In the genomic region with DNA sequence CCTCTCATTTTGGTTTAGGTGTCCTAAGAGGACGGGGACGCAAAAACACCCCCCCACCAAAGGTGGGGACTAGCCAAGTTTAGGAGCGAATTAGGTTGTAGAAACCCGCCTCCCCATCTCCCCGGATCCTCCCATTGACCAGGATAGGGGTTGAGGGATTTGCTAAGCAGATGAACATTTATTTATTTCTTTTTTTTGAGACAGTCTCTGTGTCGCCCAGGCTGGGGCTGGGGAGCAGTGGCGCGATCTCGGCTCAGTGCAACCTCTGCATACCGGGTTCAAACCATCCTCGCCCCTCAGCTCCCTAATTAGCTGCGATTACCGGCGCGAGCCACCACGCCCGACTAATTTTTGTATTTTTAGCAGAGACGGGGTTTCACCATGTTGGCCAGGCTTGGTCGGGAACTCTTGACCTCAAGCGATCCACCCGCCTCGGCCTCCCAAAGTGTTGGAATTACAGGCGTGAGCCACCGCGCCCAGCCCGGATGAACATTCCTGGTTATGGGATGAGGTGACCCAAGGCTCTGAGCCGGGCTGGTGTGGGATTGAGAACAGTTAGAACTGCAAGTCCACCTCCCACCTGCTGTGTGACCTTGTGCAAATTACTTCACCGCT, we compare ENCODE assay signal across 8 cellular contexts. TPM values are rescaled to one million over a fixed set of nuclear protein-coding genes. Genes with fewer than 3 reads are reported as not detected.
DNase-seq lines count a peak whose midpoint lies in the region; ATAC-seq and TF ChIP-seq lines count a peak whose summit lies in the region.

No MANE protein-coding gene starts in this region.

- RAD21 ChIA-PET in HCT116 (lab: Charles Lee; ENCODE audit: low non-redundant PET in 1 of 2, low total read pairs in 2 of 2, uncharacterized antibody in 2 of 2, unreplicated experiment in 2 of 2): no interaction called here

- no peaks in the 10 kb centered on the region for H4K20me1 ChIP-seq in HCT116 (ENCODE audit: insufficient read depth)

- H3K9me3 ChIP-seq in HCT116 (ENCODE audit: control insufficient read depth in 1 of 2, insufficient read depth in 1 of 2, low read depth in 1 of 2, low read length in 2 of 2) (no peaks in the 10 kb centered on the region), psoas muscle (no peaks in the 10 kb centered on the region)

- H2AFZ ChIP-seq in HCT116 (ENCODE audit: low read depth, low read length, poor library complexity, severe bottlenecking): no peak overlapping the region

- no TSS peak for BruUV-seq in HCT116 (replicated peaks; lab: Mats Ljungman, UMichigan)

- no peaks in the 10 kb centered on the region for H3K9me2 ChIP-seq in HCT116 (ENCODE audit: insufficient read depth)

- H3K4me3 ChIP-seq in HCT116 (replicated peaks in 1 of 2; ENCODE audit: low read depth in 1 of 2, low read length in 2 of 2) (peak overlapping the region; percentile 71 to 94), psoas muscle (peak overlapping the region; percentile 97)

- H3K27ac Mint-ChIP-seq in activated T-helper 1 cell treated with anti-CD3 and anti-CD28 coated beads, Interleukin-12 subunit alpha, Interleukin-12 subunit beta, Interleukin-2, Interleukin-4 antibody, amounts not matched to agents 30 ng/mL and 10 ng/mL and 1 ng/mL, durations not matched to agents 14 hours and 24 hours and 36 hours: peak overlapping the region; percentile 99

- no peak for TF ChIP-seq RAD21 in HCT116 (IDR thresholded peaks at IDR 0.05; ENCODE audit: low read depth)

- no peaks in the 10 kb centered on the region for H3K9me3 Mint-ChIP-seq in activated T-helper 1 cell treated with anti-CD3 and anti-CD28 coated beads, Interleukin-12 subunit alpha, Interleukin-12 subunit beta, Interleukin-2, Interleukin-4 antibody, amounts not matched to agents 30 ng/mL and 10 ng/mL and 1 ng/mL, durations not matched to agents 14 hours and 24 hours and 36 hours

- no peaks in the 10 kb centered on the region for H3K27me3 ChIP-seq in HCT116 (ENCODE audit: insufficient read depth, low read length)
- H3K27me3 ChIP-seq in psoas muscle (ENCODE audit: insufficient read depth in 3 of 3, low read length in 2 of 3): no peaks in the 10 kb centered on the region

- ATAC-seq in HCT116 (no peak), left cardiac atrium (peak in 1 of 2 donors; percentile 0), psoas muscle (peak in 1 of 4 donors; percentile 18), GM18511 (IDR thresholded peaks at IDR 0.05; ENCODE audit: unreplicated experiment) (no peak)

- H3K79me2 ChIP-seq in HCT116 (ENCODE audit: insufficient read depth, low read length): peaks cover 56% of the 10 kb centered on the region

- H3K4me1 ChIP-seq in HCT116 (ENCODE audit: control insufficient read depth in 1 of 2, insufficient read depth in 2 of 2, low read length in 2 of 2) (peaks cover 7 to 20% of the 10 kb centered on the region in 2 experiments; a peak in 3 of 4 replicates), psoas muscle (peaks cover 57% of the 10 kb centered on the region)

- H3K36me3 Mint-ChIP-seq in activated T-helper 1 cell treated with anti-CD3 and anti-CD28 coated beads, Interleukin-12 subunit alpha, Interleukin-12 subunit beta, Interleukin-2, Interleukin-4 antibody, amounts not matched to agents 30 ng/mL and 10 ng/mL and 1 ng/mL, durations not matched to agents 14 hours and 24 hours and 36 hours (ENCODE audit: low read depth): peaks cover 29% of the 10 kb centered on the region

- peak overlapping the region; percentile 95 for H3K9ac ChIP-seq in HCT116 (ENCODE audit: low read length)

- peaks cover 45% of the 10 kb centered on the region for H3K4me1 Mint-ChIP-seq in activated T-helper 1 cell treated with anti-CD3 and anti-CD28 coated beads, Interleukin-12 subunit alpha, Interleukin-12 subunit beta, Interleukin-2, Interleukin-4 antibody, amounts not matched to agents 30 ng/mL and 10 ng/mL and 1 ng/mL, durations not matched to agents 14 hours and 24 hours and 36 hours (ENCODE audit: low read depth)

- intact Hi-C loops in HCT116 (cut with micrococcal nuclease) (no loop called here), left cardiac atrium (cut with DNase I) (no loop called here), psoas muscle (cut with DNase I) (loop anchor here in 1 of 2 donors (1.0 kb wide), 1 partner anchor 9 kb away; no protein-coding TSS in a partner anchor)
- intact Hi-C loops in activated T-helper 1 cell treated with anti-CD3 and anti-CD28 coated beads, Interleukin-12 subunit alpha, Interleukin-12 subunit beta, Interleukin-2, Interleukin-4 antibody, amounts not matched to agents 30 ng/mL and 10 ng/mL and 1 ng/mL, durations not matched to agents 14 hours and 24 hours and 36 hours (cut with micrococcal nuclease): loop anchor here (1.0 to 5.0 kb wide), 3 partner anchors 47 to 263 kb away; a partner anchor contains a TSS

- no peaks in the 10 kb centered on the region for H3K27me3 Mint-ChIP-seq in activated T-helper 1 cell treated with anti-CD3 and anti-CD28 coated beads, Interleukin-12 subunit alpha, Interleukin-12 subunit beta, Interleukin-2, Interleukin-4 antibody, amounts not matched to agents 30 ng/mL and 10 ng/mL and 1 ng/mL, durations not matched to agents 14 hours and 24 hours and 36 hours (ENCODE audit: insufficient read depth)

- no peak for TF ChIP-seq POLR2A in HCT116 (IDR thresholded peaks at IDR 0.05; ENCODE audit: borderline replicate concordance, extremely low read depth, insufficient read depth, insufficient read length)

- CTCF ChIA-PET in HCT116 (lab: Charles Lee): no interaction called here

- peak overlapping the region; percentile 91 for H3K27ac ChIP-seq in C4-2B
- H3K27ac ChIP-seq in HCT116 (ENCODE audit: low read depth, low read length): peak overlapping the region; percentile 95
- H3K27ac ChIP-seq in psoas muscle: peak overlapping the region; percentile 98

- H3K36me3 ChIP-seq in HCT116 (ENCODE audit: control insufficient read depth in 1 of 2, insufficient read depth in 2 of 2, low read length in 2 of 2) (peaks cover 7 to 25% of the 10 kb centered on the region in 2 experiments; a peak in 3 of 4 replicates), psoas muscle (ENCODE audit: insufficient read depth in 1 of 2, low read depth in 1 of 2) (peaks cover 2 to 24% of the 10 kb centered on the region in 2 donors)

- peak overlapping the region; percentile 74 for H3K4me2 ChIP-seq in HCT116 (ENCODE audit: low read length)

- POLR2A ChIA-PET in HCT116 (lab: Charles Lee): no interaction called here

- DNase-seq in HCT116 (ENCODE audit: low read depth, low spot score) (no peak), left cardiac atrium (peak; percentile 54), psoas muscle (peak; percentile 39 to 74), MV-4-11 (lab: John Stamatoyannopoulos, UW) (no peak), NCI-H2029 treated with DMSO at 0.1 percent for 48 hours (lab: John Stamatoyannopoulos, UW) (no peak)
- no peak for DNase-seq in activated T-helper 1 cell treated with anti-CD3 and anti-CD28 coated beads, Interleukin-12 subunit alpha, Interleukin-12 subunit beta, Interleukin-2, Interleukin-4 antibody, amounts not matched to agents 30 ng/mL and 10 ng/mL and 1 ng/mL, durations not matched to agents 14 hours and 24 hours and 36 hours (ENCODE audit: low spot score)

- no peak for TF ChIP-seq CTCF in C4-2B (conservative IDR thresholded peaks at IDR 0.05)
- no peak for TF ChIP-seq CTCF in HCT116 (IDR thresholded peaks at IDR 0.05 in 2 of 3, conservative IDR thresholded peaks at IDR 0.05 in 1 of 3; ENCODE audit: borderline replicate concordance in 1 of 3, insufficient read depth in 1 of 3, low read depth in 2 of 3, low read length in 2 of 3)
- TF ChIP-seq CTCF in psoas muscle (IDR thresholded peaks at IDR 0.05): no peak

- WGBS in psoas muscle, 3 donors: 4% methylated on average over 28 of the region's 28 CpGs

- peak overlapping the region; percentile 98 for H3K4me3 Mint-ChIP-seq in activated T-helper 1 cell treated with anti-CD3 and anti-CD28 coated beads, Interleukin-12 subunit alpha, Interleukin-12 subunit beta, Interleukin-2, Interleukin-4 antibody, amounts not matched to agents 30 ng/mL and 10 ng/mL and 1 ng/mL, durations not matched to agents 14 hours and 24 hours and 36 hours

TF ChIP-seq in HCT116, 20 proteins besides CTCF, POLR2A, EP300 and RAD21 (continues in another document):
- TF ChIP-seq TCF7L2 (IDR thresholded peaks at IDR 0.05; ENCODE audit: borderline replicate concordance, extremely low read depth, insufficient read depth, insufficient read length) (no peak), CBX3 (IDR thresholded peaks at IDR 0.05; ENCODE audit: low read depth) (no peak), EZH2phosphoT487 (IDR thresholded peaks at IDR 0.05; ENCODE audit: borderline replicate concordance) (no peak), SP1 (IDR thresholded peaks at IDR 0.05; ENCODE audit: low read depth) (no peak)

RNA-seq across cellular contexts. Expression of a gene that starts 0.9 kb away (rescaled TPM):
- total RNA-seq in HCT116 (2021; ENCODE audit: unreplicated experiment) (266 TPM), left cardiac atrium (100 to 1,000 TPM; 276 to 389 TPM), psoas muscle (100 to 1,000 TPM; 182 to 340 (median 268) TPM)
- polyA plus RNA-seq in HCT116 (2012): 254 and 296 TPM in 2 replicates
- total RNA-seq in activated T-helper 1 cell treated with anti-CD3 and anti-CD28 coated beads, Interleukin-12 subunit alpha, Interleukin-12 subunit beta, Interleukin-2, Interleukin-4 antibody, amounts not matched to agents 30 ng/mL and 10 ng/mL and 1 ng/mL, durations not matched to agents 14 hours and 24 hours and 36 hours: 214 and 215 TPM in 2 replicates
- polyA plus RNA-seq in psoas muscle: 100 to 1,000 TPM; 127 to 400 (median 139) TPM

RNA-seq across cellular contexts. Expression of a gene that starts 19.4 kb away (rescaled TPM):
- total RNA-seq in HCT116 (2021; ENCODE audit: unreplicated experiment) (not detected), left cardiac atrium (10 to 100 TPM in 1 of 2 donors, 1 to 10 TPM in 1; 8.9 to 10.5 TPM), psoas muscle (1 to 10 TPM; 2.1 to 6.4 (median 3.9) TPM)
- not detected in 2 replicates for polyA plus RNA-seq in HCT116 (2012)
- 7.8 and 10.8 TPM in 2 replicates for total RNA-seq in activated T-helper 1 cell treated with anti-CD3 and anti-CD28 coated beads, Interleukin-12 subunit alpha, Interleukin-12 subunit beta, Interleukin-2, Interleukin-4 antibody, amounts not matched to agents 30 ng/mL and 10 ng/mL and 1 ng/mL, durations not matched to agents 14 hours and 24 hours and 36 hours
- polyA plus RNA-seq in psoas muscle: 1 to 10 TPM; 1.3 to 4.4 (median 1.8) TPM

RNA-seq across cellular contexts. Expression of a gene that starts 51.0 kb away (rescaled TPM):
- total RNA-seq in HCT116 (2021; ENCODE audit: unreplicated experiment): 9.7 TPM
- polyA plus RNA-seq in HCT116 (2012): 3.5 and 5.2 TPM in 2 replicates
- 4.1 and 6.7 TPM in 2 replicates for total RNA-seq in activated T-helper 1 cell treated with anti-CD3 and anti-CD28 coated beads, Interleukin-12 subunit alpha, Interleukin-12 subunit beta, Interleukin-2, Interleukin-4 antibody, amounts not matched to agents 30 ng/mL and 10 ng/mL and 1 ng/mL, durations not matched to agents 14 hours and 24 hours and 36 hours
- total RNA-seq in left cardiac atrium: 1 to 10 TPM; 5.4 to 7.8 TPM
- 1 to 10 TPM; 1.8 to 6.2 (median 3.8) TPM for total RNA-seq in psoas muscle
- 1 to 10 TPM; 1.5 to 4.8 (median 2.2) TPM for polyA plus RNA-seq in psoas muscle

Comparison
In these comparisons a context has a peak if more than half of its experiments do, and no peak if none do; other contexts are left out.
1. DNase-seq: peak in left cardiac atrium (single experiment) and psoas muscle (2 of 2); none in HCT116 (single experiment), activated T-helper 1 cell treated with anti-CD3 and anti-CD28 coated beads, Interleukin-12 subunit alpha, Interleukin-12 subunit beta, Interleukin-2, Interleukin-4 antibody, amounts not matched to agents 30 ng/mL and 10 ng/mL and 1 ng/mL, durations not matched to agents 14 hours and 24 hours and 36 hours (single experiment), MV-4-11 (single experiment) and NCI-H2029 treated with DMSO at 0.1 percent for 48 hours (single experiment).
2. Peak in every context shown above with its lines, with median percentiles within 50 percentile points of each other: H3K27ac ChIP-seq.